ENCODE assay signal across 10 cellular contexts in genomic region chr6:110738899-110739365, GRCh38.
DNase-seq lines count a peak whose midpoint lies in the region; ATAC-seq and TF ChIP-seq lines count a peak whose summit lies in the region.
"Had no signal": no experiment of that assay in that cellular context is flagged by ENCODE, and none has a peak within 500 bp of the region (broad histone marks: within the 10 kb centered on the region; RNA-seq: fewer than 3 reads in every experiment).

No MANE protein-coding gene starts in this region.

- H3K4me1 ChIP-seq in lower lobe of right lung: no peaks in the 10 kb centered on the region

- no peak overlapping the region for H3K4me3 ChIP-seq in lower lobe of right lung

- no peak for TF ChIP-seq CTCF in lower lobe of right lung (IDR thresholded peaks at IDR 0.05)

- ATAC-seq in HG02759 (IDR thresholded peaks at IDR 0.05; ENCODE audit: unreplicated experiment): peak; percentile 82
- peak; percentile 86 to 92 for ATAC-seq in lower lobe of right lung
- no peak for ATAC-seq in GM21526 (IDR thresholded peaks at IDR 0.05; ENCODE audit: low FRiP score, unreplicated experiment)
- ATAC-seq in HG02981 (IDR thresholded peaks at IDR 0.05; ENCODE audit: unreplicated experiment): no peak
- ATAC-seq: activated CD8-positive, alpha-beta T cell treated with anti-CD3 and anti-CD28 coated beads for 36 hours had no signal

- no peak overlapping the region for H3K27ac ChIP-seq in lower lobe of right lung

- no peaks in the 10 kb centered on the region for H3K27me3 ChIP-seq in lower lobe of right lung (ENCODE audit: low read depth)

- intact Hi-C loops in lower lobe of right lung (cut with DNase I): no loop called here

- DNase-seq in DMS53 (lab: John Stamatoyannopoulos, UW) (peak; percentile 75), SIG-M5 (lab: John Stamatoyannopoulos, UW) (peak; percentile 71), lower lobe of right lung (no peak), NCI-H82 (lab: John Stamatoyannopoulos, UW) (no peak), NCI-H2107 (lab: John Stamatoyannopoulos, UW) (no peak)
- DNase-seq: activated CD8-positive, alpha-beta T cell treated with anti-CD3 and anti-CD28 coated beads for 36 hours; RPMI8226 had no signal

- no peaks in the 10 kb centered on the region for H3K36me3 ChIP-seq in lower lobe of right lung

- H3K9me3 ChIP-seq in lower lobe of right lung: peaks cover 23% of the 10 kb centered on the region

Comparison
In these comparisons a context has a peak if more than half of its experiments do, and no peak if none do; other contexts are left out.
1. DNase-seq: peak in DMS53 (single experiment) and SIG-M5 (single experiment); none in lower lobe of right lung (single experiment), NCI-H82 (single experiment) and NCI-H2107 (single experiment).
2. ATAC-seq: peak in HG02759 (single experiment) and lower lobe of right lung (2 of 2); none in GM21526 (single experiment) and HG02981 (single experiment).